Comparison of ENCODE assay signal across 29 cellular contexts in genomic region chr3:123926396-123926795, GRCh38. TPM values are rescaled to one million over a fixed set of nuclear protein-coding genes. Genes with fewer than 3 reads are reported as not detected.
"Had no signal": no experiment of that assay in that cellular context is flagged by ENCODE, and none has a peak within 500 bp of the region (broad histone marks: within the 10 kb centered on the region; RNA-seq: fewer than 3 reads in every experiment).

No MANE protein-coding gene starts in this region.

- ATAC-seq: activated CD4-positive, CD25-positive, alpha-beta regulatory T cell treated with anti-CD3 and anti-CD28 coated beads, Interleukin-2, amount 50 U/mL, for 24 hours; activated CD8-positive, alpha-beta T cell treated with anti-CD3 and anti-CD28 coated beads for 36 hours; activated T-cell treated with anti-CD3 and anti-CD28 coated beads, Interleukin-2, amount 50 U/mL, for 4 hours; activated T-helper 17 cell treated with anti-CD3 and anti-CD28 coated beads, Interleukin-2, amount 50 U/mL, for 72 hours; foreskin keratinocyte; gastroesophageal sphincter; heart right ventricle had no signal

- FAIRE-seq: astrocyte, bronchial epithelial cell had no signal

- H3K27ac Mint-ChIP-seq: activated B cell treated with CpG ODN at 0.5 μM for 24 hours; activated CD8-positive, alpha-beta T cell treated with anti-CD3 and anti-CD28 coated beads for 36 hours; activated naive CD8-positive, alpha-beta T cell; activated T-helper 17 cell treated with anti-CD3 and anti-CD28 coated beads, Interleukin-2, amount 50 U/mL, for 72 hours had no signal

- H3K27me3 Mint-ChIP-seq: activated B cell treated with CpG ODN at 0.5 μM for 24 hours; activated CD8-positive, alpha-beta T cell treated with anti-CD3 and anti-CD28 coated beads for 36 hours; activated naive CD8-positive, alpha-beta T cell; activated T-helper 17 cell treated with anti-CD3 and anti-CD28 coated beads, Interleukin-2, amount 50 U/mL, for 72 hours; central memory CD8-positive, alpha-beta T cell had no signal

- H3K4me1 Mint-ChIP-seq: activated B cell treated with CpG ODN at 0.5 μM for 24 hours; activated T-helper 17 cell treated with anti-CD3 and anti-CD28 coated beads, Interleukin-2, amount 50 U/mL, for 72 hours; central memory CD8-positive, alpha-beta T cell had no signal

- H3K4me3 ChIP-seq: esophagus muscularis mucosa, gastroesophageal sphincter, heart right ventricle had no signal

- H3K4me3 Mint-ChIP-seq: activated B cell treated with CpG ODN at 0.5 μM for 24 hours; activated CD8-positive, alpha-beta T cell treated with anti-CD3 and anti-CD28 coated beads for 36 hours; activated naive CD8-positive, alpha-beta T cell; activated T-cell treated with anti-CD3 and anti-CD28 coated beads, Interleukin-2, amount 50 U/mL, for 4 hours; activated T-helper 17 cell treated with anti-CD3 and anti-CD28 coated beads, Interleukin-2, amount 50 U/mL, for 72 hours; central memory CD8-positive, alpha-beta T cell had no signal

- H3K4me1 ChIP-seq: esophagus muscularis mucosa, foreskin keratinocyte, gastroesophageal sphincter, heart right ventricle had no signal

- H3K27me3 ChIP-seq: brain microvascular endothelial cell, esophagus muscularis mucosa, foreskin keratinocyte, gastroesophageal sphincter, heart right ventricle had no signal

- DNase-seq: activated B cell treated with CpG ODN at 0.5 μM for 24 hours; activated CD4-positive, alpha-beta T cell treated with anti-CD3 and anti-CD28 coated beads for 48 hours; activated CD4-positive, alpha-beta T cell treated with anti-CD3 and anti-CD28 coated beads, Interleukin-2, amount 50 U/mL, for 1 hour; activated CD4-positive, alpha-beta T cell treated with anti-CD3 and anti-CD28 coated beads, Interleukin-2, amount 50 U/mL, for 48 hours; activated CD8-positive, alpha-beta memory T cell treated with anti-CD3 and anti-CD28 coated beads for 24 hours; activated CD8-positive, alpha-beta T cell treated with anti-CD3 and anti-CD28 coated beads for 36 hours; activated effector memory CD4-positive, alpha-beta T cell treated with Interleukin-2 at 50 U/mL for 16 hours; activated gamma-delta T cell treated with Interleukin-2 at 50 U/mL for 16 hours; activated naive CD4-positive, alpha-beta T cell treated with anti-CD3 and anti-CD28 coated beads, Interleukin-2, amount 50 U/mL, for 16 hours; activated naive CD4-positive, alpha-beta T cell treated with Interleukin-2 at 50 U/mL for 16 hours; activated T-cell treated with anti-CD3 and anti-CD28 coated beads, Interleukin-2, amount 50 U/mL, for 4 hours; amniotic stem cell; anterior cingulate cortex; brain microvascular endothelial cell; cortex of kidney; dermis blood vessel endothelial cell; effector CD4-positive, alpha-beta T cell; foreskin keratinocyte; heart right ventricle; T-helper 2 cell had no signal

- H3K27ac ChIP-seq: brain microvascular endothelial cell, esophagus muscularis mucosa, foreskin keratinocyte, gastroesophageal sphincter, heart right ventricle, VCaP had no signal

RNA-seq across cellular contexts. Expression of gene MYLK, which starts 42.3 kb away (rescaled TPM):
- total RNA-seq: activated B cell treated with CpG ODN at 0.5 μM for 24 hours had no signal
